Comparison of ENCODE assay signal across 9 cellular contexts in genomic region chr1:96538001-96538649, GRCh38.
DNase-seq lines count a peak whose midpoint lies in the region; ATAC-seq and TF ChIP-seq lines count a peak whose summit lies in the region.
"Had no signal": no experiment of that assay in that cellular context is flagged by ENCODE, and none has a peak within 500 bp of the region (broad histone marks: within the 10 kb centered on the region; RNA-seq: fewer than 3 reads in every experiment).

No MANE protein-coding gene starts in this region.

- DNase-seq in GM04503 (ENCODE audit: low read depth) (peak; percentile 44), adrenal gland (peak in 5 of 7 donors; percentile 7 to 56 (median 14)), hepatic stellate cell (ENCODE audit: low spot score) (peak; percentile 6), gastrocnemius medialis (peak; percentile 41 to 50), retina (no peak), SKM-1 (lab: John Stamatoyannopoulos, UW; ENCODE audit: unreplicated experiment) (no peak)

- intact Hi-C loops in adrenal gland (cut with DNase I) (no loop called here), gastrocnemius medialis (cut with DNase I; ENCODE audit: low total_unique reads) (no loop called here)

- no peak overlapping the region for H3K4me3 ChIP-seq in adrenal gland
- no peak overlapping the region for H3K4me3 ChIP-seq in gastrocnemius medialis
- H3K4me3 ChIP-seq: K562 had no signal

- H3K4me1 ChIP-seq in adrenal gland (replicated peaks in 1 of 2): peaks cover 3 to 7% of the 10 kb centered on the region in 2 donors
- H3K4me1 ChIP-seq in gastrocnemius medialis: peaks cover 16 to 19% of the 10 kb centered on the region in 2 donors

- H3K27me3 ChIP-seq in adrenal gland (no peaks in the 10 kb centered on the region), gastrocnemius medialis (no peaks in the 10 kb centered on the region)

- peak in 1 of 6 experiments; percentile 9 for TF ChIP-seq CTCF in adrenal gland (IDR thresholded peaks at IDR 0.05)
- TF ChIP-seq CTCF in gastrocnemius medialis (IDR thresholded peaks at IDR 0.05 in 4 of 5, conservative IDR thresholded peaks at IDR 0.05 in 1 of 5): peak in 1 of 5 experiments; percentile 22

- in situ Hi-C loops in gastrocnemius medialis (cut with MboI; ENCODE audit: low sequenced_read_pairs in 4 of 4): no loop called here

- ATAC-seq in gastrocnemius medialis (peak; percentile 88 to 95), GM21737 (IDR thresholded peaks at IDR 0.05; ENCODE audit: unreplicated experiment) (no peak), HG02870 (IDR thresholded peaks at IDR 0.05; ENCODE audit: unreplicated experiment) (no peak)
- ATAC-seq: K562 had no signal

- no peaks in the 10 kb centered on the region for H3K36me3 ChIP-seq in adrenal gland (replicated peaks in 1 of 2)
- H3K36me3 ChIP-seq in gastrocnemius medialis: no peaks in the 10 kb centered on the region

- no peak for TF ChIP-seq POLR2A in adrenal gland (IDR thresholded peaks at IDR 0.05)
- no peak for TF ChIP-seq POLR2A in gastrocnemius medialis (IDR thresholded peaks at IDR 0.05)

- peak overlapping the region in 2 of 5 donors; percentile 36 to 71 for H3K27ac ChIP-seq in adrenal gland
- peak overlapping the region; percentile 56 to 72 (median 61) for H3K27ac ChIP-seq in gastrocnemius medialis

- H3K9me3 ChIP-seq in adrenal gland (replicated peaks in 1 of 3) (no peaks in the 10 kb centered on the region), gastrocnemius medialis (no peaks in the 10 kb centered on the region)

- 62 to 86% (median 75%) methylated on average over 5 of the region's 5 CpGs for WGBS in adrenal gland, 4 donors

Comparison
In these comparisons a context has a peak if more than half of its experiments do, and no peak if none do; other contexts are left out.
1. DNase-seq: peak in GM04503 (single experiment), adrenal gland (5 of 7), hepatic stellate cell (single experiment) and gastrocnemius medialis (2 of 2); none in retina (single experiment) and SKM-1 (single experiment).
2. ATAC-seq: peak in gastrocnemius medialis (2 of 2); none in GM21737 (single experiment) and HG02870 (single experiment).